ENCODE assay signal across 9 cellular contexts in the genomic region with DNA sequence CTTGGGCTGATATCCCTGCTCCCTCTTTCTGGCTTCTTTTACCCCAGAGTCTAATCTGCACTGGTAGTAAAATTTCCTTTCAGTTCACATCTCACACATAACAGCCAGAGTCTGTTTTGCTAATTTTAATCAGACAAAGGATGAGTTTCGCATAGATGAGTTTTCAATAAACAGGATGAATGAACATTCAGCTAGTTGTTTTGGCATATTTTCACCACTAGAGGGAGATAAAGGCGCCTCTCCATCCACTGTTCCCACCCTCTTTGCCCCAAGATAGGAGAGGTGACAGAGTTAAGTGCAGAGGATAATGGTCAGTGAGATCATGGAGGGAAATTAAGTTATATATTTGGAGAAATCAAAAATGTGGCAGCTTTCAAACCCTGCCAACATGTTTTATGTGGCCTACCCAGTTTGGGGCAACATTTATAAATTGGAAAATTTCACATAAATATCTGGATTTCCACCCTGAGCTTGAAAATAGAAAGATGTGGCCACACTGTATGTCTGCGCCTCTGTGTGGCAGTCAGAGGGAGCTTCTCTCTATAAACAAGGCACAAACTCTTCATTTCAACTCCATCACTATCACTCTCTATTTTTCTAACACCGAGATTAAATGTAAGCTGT. TPM values are rescaled to one million over a fixed set of nuclear protein-coding genes. Genes with fewer than 3 reads are reported as not detected.
DNase-seq lines count a peak whose midpoint lies in the region; ATAC-seq and TF ChIP-seq lines count a peak whose summit lies in the region.
"Had no signal": no experiment of that assay in that cellular context is flagged by ENCODE, and none has a peak within 500 bp of the region (broad histone marks: within the 10 kb centered on the region; RNA-seq: fewer than 3 reads in every experiment).

No MANE protein-coding gene starts in this region.

- H3K36me3 Mint-ChIP-seq in natural killer cell, result no peaks in the 10 kb centered on the region
- H3K36me3 Mint-ChIP-seq in stimulated activated memory B cell treated with anti-CD40 and anti-IgM and Interleukin-4, amounts not matched to agents 10 μg/mL and 1 μg/mL and 100 μg/mL, for 72 hours, result no peaks in the 10 kb centered on the region
- H3K36me3 Mint-ChIP-seq: activated naive CD4-positive, alpha-beta T cell treated with anti-CD3 and anti-CD28 coated beads, Interleukin-2, amount 50 U/mL, for 24 hours had no signal

- TF ChIP-seq CTCF in PC-9 (conservative IDR thresholded peaks at IDR 0.05), result peak; percentile 77
- TF ChIP-seq CTCF in epithelial cell of esophagus (IDR thresholded peaks at IDR 0.05; ENCODE audit: insufficient read depth, low read depth, low read length, missing control alignments), result peak; percentile 91
- TF ChIP-seq CTCF in natural killer cell (IDR thresholded peaks at IDR 0.05), result peak; percentile 94

- H3K9me2 ChIP-seq in PC-9 (ENCODE audit: insufficient read depth), result no peaks in the 10 kb centered on the region

- H2AFZ ChIP-seq in PC-9, result no peak overlapping the region

- H3F3A ChIP-seq in PC-9 (ENCODE audit: insufficient read depth, low read depth), result no peaks in the 10 kb centered on the region

- peaks cover 56% of the 10 kb centered on the region for H3K4me1 ChIP-seq in HUES48 (ENCODE audit: control insufficient read depth, insufficient read depth, low read length)
- peaks cover 5% of the 10 kb centered on the region for H3K4me1 ChIP-seq in PC-9 (replicated peaks; ENCODE audit: insufficient read depth)

- peaks cover 30 to 35% of the 10 kb centered on the region in 2 donors for H3K27me3 Mint-ChIP-seq in natural killer cell (ENCODE audit: low read depth in 2 of 2)
- peaks cover 22% of the 10 kb centered on the region for H3K27me3 Mint-ChIP-seq in stimulated activated memory B cell treated with anti-CD40 and anti-IgM and Interleukin-4, amounts not matched to agents 10 μg/mL and 1 μg/mL and 100 μg/mL, for 72 hours

- POLR2A ChIA-PET in PC-9 (lab: Charles Lee; ENCODE audit: unreplicated experiment), result no interaction called here

- ATAC-seq in GM21447 (IDR thresholded peaks at IDR 0.05; ENCODE audit: unreplicated experiment) (peak; percentile 83), natural killer cell (peak; percentile 62 to 75 (median 64))
- ATAC-seq in stimulated activated memory B cell treated with anti-CD40 and anti-IgM and Interleukin-4, amounts not matched to agents 10 μg/mL and 1 μg/mL and 100 μg/mL, for 72 hours, result no peak

- peaks cover 6 to 7% of the 10 kb centered on the region in 2 donors for H3K4me1 Mint-ChIP-seq in natural killer cell
- H3K4me1 Mint-ChIP-seq in stimulated activated memory B cell treated with anti-CD40 and anti-IgM and Interleukin-4, amounts not matched to agents 10 μg/mL and 1 μg/mL and 100 μg/mL, for 72 hours, result no peaks in the 10 kb centered on the region
- H3K4me1 Mint-ChIP-seq: activated naive CD4-positive, alpha-beta T cell treated with anti-CD3 and anti-CD28 coated beads, Interleukin-2, amount 50 U/mL, for 24 hours had no signal

- no peaks in the 10 kb centered on the region for H3K27me3 ChIP-seq in HUES48 (ENCODE audit: control insufficient read depth, insufficient read depth, low read length)
- H3K27me3 ChIP-seq in PC-9 (ENCODE audit: insufficient read depth, low read depth), result no peaks in the 10 kb centered on the region

- H3K27ac ChIP-seq in HUES48 (ENCODE audit: low read depth, low read length) (peak overlapping the region; percentile 100), PC-9 (no peak overlapping the region)

- H3K9me3 Mint-ChIP-seq in natural killer cell, result no peaks in the 10 kb centered on the region
- H3K9me3 Mint-ChIP-seq in stimulated activated memory B cell treated with anti-CD40 and anti-IgM and Interleukin-4, amounts not matched to agents 10 μg/mL and 1 μg/mL and 100 μg/mL, for 72 hours, result no peaks in the 10 kb centered on the region
- H3K9me3 Mint-ChIP-seq: activated naive CD4-positive, alpha-beta T cell treated with anti-CD3 and anti-CD28 coated beads, Interleukin-2, amount 50 U/mL, for 24 hours had no signal

- no peak overlapping the region for H3K4me2 ChIP-seq in PC-9

- CTCF ChIA-PET in PC-9 (lab: Charles Lee), result interaction anchor here (1.4 kb wide), 1 partner anchor 127 kb away, joined by 5 read pairs; no protein-coding TSS in a partner anchor

- DNase-seq in GM03348 (ENCODE audit: low spot score), result peak; percentile 71
- no peak for DNase-seq in PC-9
- DNase-seq in epithelial cell of esophagus (ENCODE audit: low read depth), result peak; percentile 55
- no peak for DNase-seq in natural killer cell
- no peak for DNase-seq in mucosa of gallbladder (ENCODE audit: low spot score)

- H3K4me3 Mint-ChIP-seq in natural killer cell, result no peak overlapping the region
- no peak overlapping the region for H3K4me3 Mint-ChIP-seq in stimulated activated memory B cell treated with anti-CD40 and anti-IgM and Interleukin-4, amounts not matched to agents 10 μg/mL and 1 μg/mL and 100 μg/mL, for 72 hours
- H3K4me3 Mint-ChIP-seq: activated naive CD4-positive, alpha-beta T cell treated with anti-CD3 and anti-CD28 coated beads, Interleukin-2, amount 50 U/mL, for 24 hours had no signal

- no peaks in the 10 kb centered on the region for H4K20me1 ChIP-seq in PC-9 (ENCODE audit: insufficient read depth)

- peak overlapping the region; percentile 81 for H3K9ac ChIP-seq in HUES48 (ENCODE audit: low read depth, low read length)

- no TSS peak for BruUV-seq in PC-9 (replicated peaks; lab: Mats Ljungman, UMichigan)

- H3K36me3 ChIP-seq in HUES48 (ENCODE audit: control insufficient read depth, insufficient read depth, low read length), result no peaks in the 10 kb centered on the region
- no peaks in the 10 kb centered on the region for H3K36me3 ChIP-seq in PC-9 (ENCODE audit: low read depth)

- H3K9me3 ChIP-seq in HUES48 (ENCODE audit: control insufficient read depth, insufficient read depth, low read length) (no peaks in the 10 kb centered on the region), PC-9 (ENCODE audit: insufficient read depth, low read depth) (no peaks in the 10 kb centered on the region)

- H3K79me2 ChIP-seq in PC-9 (ENCODE audit: low read depth), result no peaks in the 10 kb centered on the region

- H3K4me3 ChIP-seq in HUES48 (ENCODE audit: low read depth, low read length) (peak overlapping the region; percentile 51; the same call in 1 of the 2 replicates), PC-9 (no peak overlapping the region), epithelial cell of esophagus (ENCODE audit: low read length) (no peak overlapping the region)

- intact Hi-C loops in PC-9 (cut with micrococcal nuclease; ENCODE audit: unreplicated experiment), result loop anchor here (1.0 to 5.0 kb wide), 2 partner anchors 46 to 127 kb away; no protein-coding TSS in a partner anchor
- intact Hi-C loops in natural killer cell (cut with micrococcal nuclease), result loop anchor here (1.0 kb wide), 2 partner anchors 62 to 127 kb away; no protein-coding TSS in a partner anchor

- no peak overlapping the region for H3K27ac Mint-ChIP-seq in natural killer cell
- H3K27ac Mint-ChIP-seq in stimulated activated memory B cell treated with anti-CD40 and anti-IgM and Interleukin-4, amounts not matched to agents 10 μg/mL and 1 μg/mL and 100 μg/mL, for 72 hours, result no peak overlapping the region
- H3K27ac Mint-ChIP-seq: activated naive CD4-positive, alpha-beta T cell treated with anti-CD3 and anti-CD28 coated beads, Interleukin-2, amount 50 U/mL, for 24 hours had no signal

RNA-seq across cellular contexts. Expression of gene DTNA, which starts 48.5 kb away (rescaled TPM):
- not detected in 2 replicates for total RNA-seq in PC-9 (2021)
- total RNA-seq in natural killer cell, result under 1 TPM in 1 of 3 donors, not detected in 2; 0.33 TPM
- total RNA-seq in mucosa of gallbladder, result 53.4 TPM

Comparison
In these comparisons a context has a peak if more than half of its experiments do, and no peak if none do; other contexts are left out.
1. DNase-seq: peak in GM03348 (single experiment) and epithelial cell of esophagus (single experiment); none in PC-9 (0 of 2), natural killer cell (single experiment) and mucosa of gallbladder (single experiment).
2. RNA of gene DTNA, which starts 48.5 kb away (total RNA-seq): 53.4 TPM in mucosa of gallbladder (single experiment); 0.33 TPM in natural killer cell and not detected in PC-9; every median in the first group is over 10 times any median in the second.
3. Peak in every context shown above with its lines, with median percentiles within 50 percentile points of each other: CTCF ChIP-seq.